Comparison of ENCODE assay signal across 21 cellular contexts in genomic region chr3:167851171-167851570, GRCh38.
DNase-seq lines count a peak whose midpoint lies in the region; FAIRE-seq and TF ChIP-seq lines count a peak whose summit lies in the region.
"Had no signal": no experiment of that assay in that cellular context is flagged by ENCODE, and none has a peak within 500 bp of the region (broad histone marks: within the 10 kb centered on the region; RNA-seq: fewer than 3 reads in every experiment).

No MANE protein-coding gene starts in this region.

- intact Hi-C loops in breast epithelium (cut with DNase I; ENCODE audit: low total_unique reads) = no loop called here
- intact Hi-C loops in activated T-helper 2 cell treated with anti-CD3 and anti-CD28 coated beads, Interferon-gamma antibody, Interleukin-2, Interleukin-4, amounts not matched to agents 10 μg/mL and 5 μg/mL and 100 μg/mL, durations not matched to agents 14 hours and 24 hours and 36 hours (cut with micrococcal nuclease) = no loop called here

- H3K27ac Mint-ChIP-seq in activated T-helper 2 cell treated with anti-CD3 and anti-CD28 coated beads, Interferon-gamma antibody, Interleukin-2, Interleukin-4, amounts not matched to agents 10 μg/mL and 5 μg/mL and 100 μg/mL, durations not matched to agents 14 hours and 24 hours and 36 hours = no peak overlapping the region
- H3K27ac Mint-ChIP-seq: HFFc6 had no signal

- peaks cover 7% of the 10 kb centered on the region for H3K27me3 Mint-ChIP-seq in activated T-helper 2 cell treated with anti-CD3 and anti-CD28 coated beads, Interferon-gamma antibody, Interleukin-2, Interleukin-4, amounts not matched to agents 10 μg/mL and 5 μg/mL and 100 μg/mL, durations not matched to agents 14 hours and 24 hours and 36 hours (ENCODE audit: low read depth)

- TF ChIP-seq CTCF in brain microvascular endothelial cell (IDR thresholded peaks at IDR 0.05; ENCODE audit: low read depth, low read length, missing control alignments) (no peak), breast epithelium (IDR thresholded peaks at IDR 0.05) (no peak)

- H3K27ac ChIP-seq in brain microvascular endothelial cell = no peak overlapping the region
- no peak overlapping the region for H3K27ac ChIP-seq in breast epithelium
- H3K27ac ChIP-seq: C4-2B, HL-60, SK-N-MC had no signal

- no peaks in the 10 kb centered on the region for H3K9me3 Mint-ChIP-seq in activated T-helper 2 cell treated with anti-CD3 and anti-CD28 coated beads, Interferon-gamma antibody, Interleukin-2, Interleukin-4, amounts not matched to agents 10 μg/mL and 5 μg/mL and 100 μg/mL, durations not matched to agents 14 hours and 24 hours and 36 hours

- no peaks in the 10 kb centered on the region for H3K27me3 ChIP-seq in MG63
- no peaks in the 10 kb centered on the region for H3K27me3 ChIP-seq in brain microvascular endothelial cell (replicated peaks)
- no peaks in the 10 kb centered on the region for H3K27me3 ChIP-seq in skeletal muscle satellite cell (ENCODE audit: control insufficient read depth, insufficient read depth, low read length)
- no peaks in the 10 kb centered on the region for H3K27me3 ChIP-seq in breast epithelium

- H3K9ac ChIP-seq in skeletal muscle satellite cell (ENCODE audit: low read depth, low read length) = no peak overlapping the region

- H3K4me2 ChIP-seq in skeletal muscle satellite cell (ENCODE audit: low read length) = peak overlapping the region; percentile 24

- TF ChIP-seq POLR2A in H54 (IDR thresholded peaks at IDR 0.05; ENCODE audit: low read depth, low read length) = no peak
- TF ChIP-seq POLR2A in breast epithelium (IDR thresholded peaks at IDR 0.05) = no peak

- no peak overlapping the region for H3K4me3 Mint-ChIP-seq in activated T-helper 2 cell treated with anti-CD3 and anti-CD28 coated beads, Interferon-gamma antibody, Interleukin-2, Interleukin-4, amounts not matched to agents 10 μg/mL and 5 μg/mL and 100 μg/mL, durations not matched to agents 14 hours and 24 hours and 36 hours (ENCODE audit: low read depth)
- H3K4me3 Mint-ChIP-seq: HFFc6 had no signal

- in situ Hi-C loops in brain microvascular endothelial cell (cut with HindIII; ENCODE audit: low pct_ligation_motif_present, low sequenced_read_pairs) = no loop called here

- H3K4me3 ChIP-seq in MG63 (no peak overlapping the region), brain microvascular endothelial cell (ENCODE audit: low read depth, low read length) (no peak overlapping the region), skeletal muscle satellite cell (ENCODE audit: low read length) (no peak overlapping the region), breast epithelium (no peak overlapping the region)
- H3K4me3 ChIP-seq: SK-N-MC had no signal

- FAIRE-seq in H54 (lab: Jason Lieb, UNC) = peak; percentile 27
- FAIRE-seq: D721Med, H1, RCC 7860 had no signal

- H3K4me1 Mint-ChIP-seq in activated T-helper 2 cell treated with anti-CD3 and anti-CD28 coated beads, Interferon-gamma antibody, Interleukin-2, Interleukin-4, amounts not matched to agents 10 μg/mL and 5 μg/mL and 100 μg/mL, durations not matched to agents 14 hours and 24 hours and 36 hours (ENCODE audit: low read depth) = no peaks in the 10 kb centered on the region

- H3K4me1 ChIP-seq in skeletal muscle satellite cell (ENCODE audit: control insufficient read depth, insufficient read depth, low read length) = peaks cover 21% of the 10 kb centered on the region
- no peaks in the 10 kb centered on the region for H3K4me1 ChIP-seq in breast epithelium

- no peaks in the 10 kb centered on the region for H3K36me3 Mint-ChIP-seq in activated T-helper 2 cell treated with anti-CD3 and anti-CD28 coated beads, Interferon-gamma antibody, Interleukin-2, Interleukin-4, amounts not matched to agents 10 μg/mL and 5 μg/mL and 100 μg/mL, durations not matched to agents 14 hours and 24 hours and 36 hours (ENCODE audit: low read depth)

- no peak for DNase-seq in H54 (ENCODE audit: insufficient read length, low spot score)
- peak; percentile 60 for DNase-seq in MG63
- peak; percentile 40 for DNase-seq in brain microvascular endothelial cell
- DNase-seq in breast epithelium (ENCODE audit: low spot score in 2 of 2) = no peak
- DNase-seq in activated T-helper 2 cell treated with anti-CD3 and anti-CD28 coated beads, Interferon-gamma antibody, Interleukin-2, Interleukin-4, amounts not matched to agents 10 μg/mL and 5 μg/mL and 100 μg/mL, durations not matched to agents 14 hours and 24 hours and 36 hours (ENCODE audit: low spot score) = no peak
- DNase-seq in NCI-H510A treated with DMSO at 0.1 percent for 48 hours (lab: John Stamatoyannopoulos, UW) = no peak
- DNase-seq: AML-193, DMS79, HFFc6, NCI-H1105 treated with DMSO at 0.1 percent for 48 hours, NCI-H1694 treated with DMSO at 0.1 percent for 48 hours, NCI-H226, NCI-H524 treated with DMSO at 0.1 percent for 48 hours, Right ventricle myocardium superior had no signal

- H3K36me3 ChIP-seq in MG63 = no peaks in the 10 kb centered on the region
- H3K36me3 ChIP-seq in brain microvascular endothelial cell (replicated peaks) = no peaks in the 10 kb centered on the region
- H3K36me3 ChIP-seq in skeletal muscle satellite cell (ENCODE audit: insufficient read depth, low read length) = no peaks in the 10 kb centered on the region
- no peaks in the 10 kb centered on the region for H3K36me3 ChIP-seq in breast epithelium

- no peaks in the 10 kb centered on the region for H3K9me3 ChIP-seq in MG63
- H3K9me3 ChIP-seq in skeletal muscle satellite cell (replicated peaks; ENCODE audit: low read length) = no peaks in the 10 kb centered on the region
- H3K9me3 ChIP-seq in breast epithelium = no peaks in the 10 kb centered on the region

Comparison
In these comparisons a context has a peak if more than half of its experiments do, and no peak if none do; other contexts are left out.
1. DNase-seq: peak in MG63 (single experiment) and brain microvascular endothelial cell (single experiment); none in H54 (single experiment), breast epithelium (0 of 2), activated T-helper 2 cell treated with anti-CD3 and anti-CD28 coated beads, Interferon-gamma antibody, Interleukin-2, Interleukin-4, amounts not matched to agents 10 μg/mL and 5 μg/mL and 100 μg/mL, durations not matched to agents 14 hours and 24 hours and 36 hours (single experiment) and NCI-H510A treated with DMSO at 0.1 percent for 48 hours (single experiment).